In genomic region chr3:140529096-140529495, GRCh38 we compare ENCODE assay signal across 14 cellular contexts.
DNase-seq lines count a peak whose midpoint lies in the region; ATAC-seq and TF ChIP-seq lines count a peak whose summit lies in the region.
"Had no signal": no experiment of that assay in that cellular context is flagged by ENCODE, and none has a peak within 500 bp of the region (broad histone marks: within the 10 kb centered on the region; RNA-seq: fewer than 3 reads in every experiment).

No MANE protein-coding gene starts in this region.

- DNase-seq in H7 (peak; percentile 1), RWPE2 (ENCODE audit: low spot score) (peak; percentile 96), foreskin keratinocyte (peak; percentile 100), skeletal muscle cell (ENCODE audit: low read depth) (peak; percentile 84), GM19240 (ENCODE audit: insufficient read length, low spot score) (no peak), HFFc6 (no peak)
- DNase-seq: COR-L47, hippocampal formation, NCI-H1092 treated with DMSO at 0.1 percent for 48 hours, NCI-H524 treated with DMSO at 0.1 percent for 48 hours, WERI-Rb-1 had no signal

- H3K36me3 Mint-ChIP-seq in HFFc6 (ENCODE audit: low read depth), result no peaks in the 10 kb centered on the region

- no peaks in the 10 kb centered on the region for H3K36me3 ChIP-seq in H7 (replicated peaks; ENCODE audit: control insufficient read depth, insufficient read depth, low read length)
- H3K36me3 ChIP-seq in RWPE2 (ENCODE audit: low read depth), result no peaks in the 10 kb centered on the region
- H3K36me3 ChIP-seq: suprapubic skin, WERI-Rb-1 had no signal

- H3K4me1 Mint-ChIP-seq in HFFc6 (ENCODE audit: low read depth), result no peaks in the 10 kb centered on the region

- peaks cover 68% of the 10 kb centered on the region for H3K9me3 Mint-ChIP-seq in HFFc6

- no peaks in the 10 kb centered on the region; the same call in none of the 2 replicates for H3K27me3 Mint-ChIP-seq in HFFc6 (ENCODE audit: insufficient read depth)

- no peaks in the 10 kb centered on the region for H3K27me3 ChIP-seq in H7 (ENCODE audit: control insufficient read depth, insufficient read depth, low read length)
- H3K27me3 ChIP-seq in RWPE2 (ENCODE audit: insufficient read depth, poor library complexity, severe bottlenecking), result no peaks in the 10 kb centered on the region
- H3K27me3 ChIP-seq in foreskin keratinocyte, result no peaks in the 10 kb centered on the region
- H3K27me3 ChIP-seq: suprapubic skin had no signal

- no peak for TF ChIP-seq CTCF in RWPE2 (IDR thresholded peaks at IDR 0.05; ENCODE audit: poor library complexity, severe bottlenecking)
- no peak for TF ChIP-seq CTCF in foreskin keratinocyte (conservative IDR thresholded peaks at IDR 0.05)
- TF ChIP-seq CTCF in HFFc6 (IDR thresholded peaks at IDR 0.05), result no peak

- H3K27ac Mint-ChIP-seq in HFFc6, result no peak overlapping the region

- H3K27ac ChIP-seq in RWPE2 (ENCODE audit: poor library complexity, severe bottlenecking) (peak overlapping the region; percentile 96), foreskin keratinocyte (no peak overlapping the region)
- H3K27ac ChIP-seq: SK-N-MC, suprapubic skin, WERI-Rb-1 had no signal

- ATAC-seq in RWPE2 (ENCODE audit: low read depth) (peak; percentile 98), foreskin keratinocyte (peak; percentile 99), GM19452 (IDR thresholded peaks at IDR 0.05; ENCODE audit: unreplicated experiment) (no peak)

- no peaks in the 10 kb centered on the region for H3K9me3 ChIP-seq in RWPE2 (ENCODE audit: severe bottlenecking)
- H3K9me3 ChIP-seq: suprapubic skin had no signal

- no peak overlapping the region for H3K4me3 Mint-ChIP-seq in HFFc6

- H3K4me1 ChIP-seq in RWPE2 (ENCODE audit: insufficient read depth, poor library complexity, severe bottlenecking), result peaks cover 20% of the 10 kb centered on the region
- peaks cover 31% of the 10 kb centered on the region for H3K4me1 ChIP-seq in foreskin keratinocyte
- H3K4me1 ChIP-seq: suprapubic skin had no signal

- no peak overlapping the region for H3K4me3 ChIP-seq in H7 (ENCODE audit: insufficient read depth, low read depth, low read length)
- no peak overlapping the region for H3K4me3 ChIP-seq in RWPE2 (ENCODE audit: severe bottlenecking)
- H3K4me3 ChIP-seq in skeletal muscle cell (ENCODE audit: low read depth, low read length), result no peak overlapping the region
- H3K4me3 ChIP-seq: SK-N-MC, suprapubic skin had no signal

Comparison
In these comparisons a context has a peak if more than half of its experiments do, and no peak if none do; other contexts are left out.
1. DNase-seq: peak in H7 (single experiment), RWPE2 (single experiment), foreskin keratinocyte (2 of 2) and skeletal muscle cell (single experiment); none in GM19240 (single experiment) and HFFc6 (single experiment).